23 cellular contexts compared by ENCODE assay signal in genomic region chr16:10685709-10686108, GRCh38. TPM values are rescaled to one million over a fixed set of nuclear protein-coding genes. Genes with fewer than 3 reads are reported as not detected.
"Had no signal": no experiment of that assay in that cellular context is flagged by ENCODE, and none has a peak within 500 bp of the region (broad histone marks: within the 10 kb centered on the region; RNA-seq: fewer than 3 reads in every experiment).

No MANE protein-coding gene starts in this region.

- H3K9me3 ChIP-seq: SJSA1 had no signal

- DNase-seq: IMR-90, Kasumi-1, MM.1S, NCI-H1092 treated with DMSO at 0.1 percent for 48 hours, NCI-H1436, NCI-H187, NCI-H2029, NCI-H2081 treated with DMSO at 0.1 percent for 48 hours, NCI-H2171, NCI-H345, NCI-H446 treated with DMSO at 0.1 percent for 48 hours, NCI-H510A treated with DMSO at 0.1 percent for 48 hours, NCI-H526, NCI-H748 treated with DMSO at 0.1 percent for 48 hours, Right ventricle myocardium superior, RPMI8226, SIG-M5 had no signal

- H3K27ac ChIP-seq: HL-60, KMS-11, SJSA1, SK-N-MC had no signal

- H3K4me1 ChIP-seq: SJSA1 had no signal

- H3K36me3 ChIP-seq: SJSA1 had no signal

- H3K4me2 ChIP-seq: KMS-11 had no signal

- FAIRE-seq: HTR-8/SVneo, RCC 7860 had no signal

- H3K4me3 ChIP-seq: SJSA1, SK-N-MC had no signal

- H3K9ac ChIP-seq: KMS-11 had no signal

RNA-seq across cellular contexts. Expression of gene TEKT5, which starts 9.0 kb away (rescaled TPM):
- total RNA-seq: IMR-90, Right ventricle myocardium superior, SJSA1 had no signal
